In the genomic region with DNA sequence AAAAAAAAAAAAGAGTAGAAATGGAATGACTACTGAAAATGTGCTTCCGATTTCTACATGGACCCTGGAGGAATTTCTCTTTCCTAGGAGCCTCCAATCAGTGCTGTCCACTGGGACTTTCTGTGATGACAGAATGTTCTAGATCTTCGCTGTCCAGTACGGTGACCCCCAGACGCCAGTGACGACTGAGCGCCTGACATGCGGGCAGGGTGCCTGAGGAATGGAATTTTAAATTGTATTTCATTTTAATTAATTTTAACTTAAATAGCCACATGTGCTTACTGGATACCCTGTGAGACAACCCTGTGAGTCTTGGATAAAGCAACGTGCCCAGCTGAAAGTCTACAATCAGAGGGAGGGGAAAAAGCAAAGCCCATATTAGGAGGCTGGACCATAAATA, we compare ENCODE assay signal across 22 cellular contexts. TPM values are rescaled to one million over a fixed set of nuclear protein-coding genes. Genes with fewer than 3 reads are reported as not detected.
A peak's percentile ranks its signal among the peaks of the same experiment; 100 is the strongest.
DNase-seq lines count a peak whose midpoint lies in the region; ATAC-seq and TF ChIP-seq lines count a peak whose summit lies in the region.
"Had no signal": no experiment of that assay in that cellular context is flagged by ENCODE, and none has a peak within 500 bp of the region (broad histone marks: within the 10 kb centered on the region; RNA-seq: fewer than 3 reads in every experiment).

No MANE protein-coding gene starts in this region.

- ATAC-seq in heart left ventricle: peak in 2 of 4 donors; percentile 2 to 4
- no peak for ATAC-seq in HG02885 (IDR thresholded peaks at IDR 0.05; ENCODE audit: poor library complexity, unreplicated experiment)
- ATAC-seq: WTC11 had no signal

- DNase-seq in heart left ventricle (peak in 4 of 5 donors; percentile 52 to 77 (median 67)), transverse colon (no peak), SIG-M5 (lab: John Stamatoyannopoulos, UW) (no peak), activated gamma-delta T cell treated with Interleukin-2 at 50 U/mL for 16 hours (no peak)
- DNase-seq: activated CD4-positive, alpha-beta memory T cell treated with anti-CD3 and anti-CD28 coated beads, Interleukin-2, amount 10 ng/mL, durations not matched to agents 7 days and 5 days; colonic mucosa; DMS79 treated with DMSO at 0.1 percent for 48 hours; IMR-90; NCI-H1436; NCI-H2171; PC-9; stimulated activated CD8-positive, alpha-beta memory T cell treated with anti-CD3 and anti-CD28 coated beads, Interleukin-4, amount 100 ng/mL, for 48 hours; substantia nigra had no signal

- TF ChIP-seq POLR2A in heart left ventricle (IDR thresholded peaks at IDR 0.05): no peak
- TF ChIP-seq POLR2A in transverse colon (IDR thresholded peaks at IDR 0.05): no peak

- no peak overlapping the region for H3K4me2 ChIP-seq in parathyroid adenoma (ENCODE audit: low read length)
- H3K4me2 ChIP-seq: PC-9 had no signal

- no peaks in the 10 kb centered on the region for H3K9me3 Mint-ChIP-seq in dendritic cell treated with granulocyte-macrophage colony-stimulating factor and Interleukin-4, amounts not matched to agents 40 ng/mL and 50 ng/mL, for 4 days
- H3K9me3 Mint-ChIP-seq: activated CD4-positive, alpha-beta memory T cell treated with anti-CD3 and anti-CD28 coated beads, Interleukin-2, amount 10 ng/mL, durations not matched to agents 7 days and 5 days; activated naive CD4-positive, alpha-beta T cell treated with anti-CD3 and anti-CD28 coated beads, Interleukin-2, amount 50 U/mL, for 24 hours; T-helper 2 cell treated with Interferon-gamma antibody and Interleukin-4, amounts not matched to agents 5 μg/mL and 100 μg/mL, for 36 hours; WTC11 had no signal

- H3K36me3 ChIP-seq in heart left ventricle (no peaks in the 10 kb centered on the region), parathyroid adenoma (ENCODE audit: control insufficient read depth, insufficient read depth, low read length) (no peaks in the 10 kb centered on the region), transverse colon (no peaks in the 10 kb centered on the region)
- H3K36me3 ChIP-seq: colonic mucosa had no signal

- intact Hi-C loops in dendritic cell treated with granulocyte-macrophage colony-stimulating factor and Interleukin-4, amounts not matched to agents 40 ng/mL and 50 ng/mL, for 4 days (cut with micrococcal nuclease): no loop called here
- intact Hi-C loops in heart left ventricle (cut with DNase I): loop anchor here in 1 of 10 donors (5.0 kb wide), 1 partner anchor 69 kb away; no protein-coding TSS in a partner anchor
- intact Hi-C loops in transverse colon (cut with DNase I; ENCODE audit: low total_unique reads): no loop called here

- H3K36me3 Mint-ChIP-seq in dendritic cell treated with granulocyte-macrophage colony-stimulating factor and Interleukin-4, amounts not matched to agents 40 ng/mL and 50 ng/mL, for 4 days (ENCODE audit: low read depth): no peaks in the 10 kb centered on the region
- H3K36me3 Mint-ChIP-seq: activated naive CD4-positive, alpha-beta T cell treated with anti-CD3 and anti-CD28 coated beads, Interleukin-2, amount 50 U/mL, for 24 hours; WTC11 had no signal

- H3K9ac ChIP-seq in parathyroid adenoma: no peak overlapping the region

- H3K4me1 ChIP-seq in heart left ventricle: peaks cover 13 to 94% (median 76%) of the 10 kb centered on the region in 12 donors
- H3K4me1 ChIP-seq in parathyroid adenoma: peaks cover 37% of the 10 kb centered on the region
- peaks cover 17 to 56% (median 30%) of the 10 kb centered on the region in 4 donors for H3K4me1 ChIP-seq in transverse colon

- in situ Hi-C loops in transverse colon (cut with MboI; ENCODE audit: low pct_ligation_motif_present in 1 of 4, low pct_unique_long_range_greater_than_20kb in 1 of 4, low sequenced_read_pairs in 3 of 4): loop anchor here in 2 of 4 donors (10.0 to 25.0 kb wide), 2 partner anchors 62 to 114 kb away; a partner anchor contains a TSS

- peaks cover 36% of the 10 kb centered on the region for H3K4me1 Mint-ChIP-seq in dendritic cell treated with granulocyte-macrophage colony-stimulating factor and Interleukin-4, amounts not matched to agents 40 ng/mL and 50 ng/mL, for 4 days (ENCODE audit: low read depth)

- TF ChIP-seq EP300 in transverse colon (IDR thresholded peaks at IDR 0.05; ENCODE audit: low read depth): peak; percentile 2

- peak overlapping the region; percentile 35 for H3K27ac Mint-ChIP-seq in dendritic cell treated with granulocyte-macrophage colony-stimulating factor and Interleukin-4, amounts not matched to agents 40 ng/mL and 50 ng/mL, for 4 days
- H3K27ac Mint-ChIP-seq: activated CD4-positive, alpha-beta memory T cell treated with anti-CD3 and anti-CD28 coated beads, Interleukin-2, amount 10 ng/mL, durations not matched to agents 7 days and 5 days; activated naive CD4-positive, alpha-beta T cell treated with anti-CD3 and anti-CD28 coated beads, Interleukin-2, amount 50 U/mL, for 24 hours; T-helper 2 cell treated with Interferon-gamma antibody and Interleukin-4, amounts not matched to agents 5 μg/mL and 100 μg/mL, for 36 hours; WTC11 had no signal

- H3K27me3 Mint-ChIP-seq in dendritic cell treated with granulocyte-macrophage colony-stimulating factor and Interleukin-4, amounts not matched to agents 40 ng/mL and 50 ng/mL, for 4 days: peaks cover 37% of the 10 kb centered on the region

- 46 to 57% (median 51%) methylated on average over 8 of the region's 8 CpGs for whole genome bisulfite sequencing in heart left ventricle, 4 donors
- WGBS in transverse colon (ENCODE audit: low coverage in 1 of 2), 2 donors: 74 to 79% methylated on average over 7 to 8 of the region's 8 CpGs

- no peaks in the 10 kb centered on the region for H3K79me2 ChIP-seq in parathyroid adenoma

- H3K9me3 ChIP-seq in heart left ventricle (no peaks in the 10 kb centered on the region), parathyroid adenoma (ENCODE audit: control insufficient read depth, low read length) (no peaks in the 10 kb centered on the region), transverse colon (no peaks in the 10 kb centered on the region)
- H3K9me3 ChIP-seq: colonic mucosa had no signal

- TF ChIP-seq CTCF in heart left ventricle (IDR thresholded peaks at IDR 0.05) (no peak), parathyroid adenoma (IDR thresholded peaks at IDR 0.05) (no peak), transverse colon (IDR thresholded peaks at IDR 0.05) (no peak)

- no peak overlapping the region for H2AFZ ChIP-seq in parathyroid adenoma
- H2AFZ ChIP-seq: PC-9 had no signal

- H3K27me3 ChIP-seq in heart left ventricle (no peaks in the 10 kb centered on the region), parathyroid adenoma (ENCODE audit: control insufficient read depth, insufficient read depth, low read length) (no peaks in the 10 kb centered on the region), transverse colon (no peaks in the 10 kb centered on the region)
- H3K27me3 ChIP-seq: colonic mucosa had no signal

- H3K27ac ChIP-seq in heart left ventricle (peak overlapping the region; percentile 70 to 93 (median 84)), parathyroid adenoma (peak overlapping the region; percentile 21), transverse colon (peak overlapping the region; percentile 58 to 68 (median 62))
- H3K27ac ChIP-seq: colonic mucosa, PC-9, SK-N-MC had no signal

- no peak overlapping the region for H3K4me3 Mint-ChIP-seq in dendritic cell treated with granulocyte-macrophage colony-stimulating factor and Interleukin-4, amounts not matched to agents 40 ng/mL and 50 ng/mL, for 4 days
- H3K4me3 Mint-ChIP-seq: activated CD4-positive, alpha-beta memory T cell treated with anti-CD3 and anti-CD28 coated beads, Interleukin-2, amount 10 ng/mL, durations not matched to agents 7 days and 5 days; activated naive CD4-positive, alpha-beta T cell treated with anti-CD3 and anti-CD28 coated beads, Interleukin-2, amount 50 U/mL, for 24 hours; T-helper 2 cell treated with Interferon-gamma antibody and Interleukin-4, amounts not matched to agents 5 μg/mL and 100 μg/mL, for 36 hours; WTC11 had no signal

- no peak overlapping the region for H3K4me3 ChIP-seq in heart left ventricle
- H3K4me3 ChIP-seq in parathyroid adenoma (ENCODE audit: low read depth, low read length): no peak overlapping the region
- H3K4me3 ChIP-seq in transverse colon: no peak overlapping the region
- H3K4me3 ChIP-seq: colonic mucosa, PC-9, SK-N-MC had no signal

RNA-seq across cellular contexts. Expression of a gene that starts 4.1 kb away (rescaled TPM):
- total RNA-seq in heart left ventricle (1 to 10 TPM in 2 of 9 donors, under 1 TPM in 6, not detected in 1; 0.21 to 1.3 (median 0.57) TPM), transverse colon (not detected)
- 1 to 10 TPM; 1.3 to 1.4 TPM for polyA plus RNA-seq in heart left ventricle
- total RNA-seq: myocyte had no signal

RNA-seq across cellular contexts. Expression of a gene that starts 28.5 kb away (rescaled TPM):
- 1 to 10 TPM; 1.8 to 3.2 (median 2.3) TPM for total RNA-seq in heart left ventricle
- 1 to 10 TPM; 1.7 to 2.5 TPM for polyA plus RNA-seq in heart left ventricle
- total RNA-seq in transverse colon: 1 to 10 TPM in 3 of 4 donors, not detected in 1; 4.2 to 9.3 (median 5.1) TPM

RNA-seq across cellular contexts. Expression of a gene that starts 55.9 kb away (rescaled TPM):
- total RNA-seq in heart left ventricle: 10 to 100 TPM; 34.6 to 75.1 (median 40.5) TPM
- 10 to 100 TPM; 36.0 to 41.4 TPM for polyA plus RNA-seq in heart left ventricle
- total RNA-seq in transverse colon: 10 to 100 TPM; 31.4 to 70.0 (median 47.5) TPM
- total RNA-seq: M059J had no signal

Comparison
In these comparisons a context has a peak if more than half of its experiments do, and no peak if none do; other contexts are left out.
1. DNase-seq: peak in heart left ventricle (4 of 5); none in transverse colon (single experiment), SIG-M5 (single experiment) and activated gamma-delta T cell treated with Interleukin-2 at 50 U/mL for 16 hours (single experiment).
2. H3K27ac ChIP-seq: peak in every context shown above with its lines; median percentile 84 in heart left ventricle; 62 in transverse colon; 21 in parathyroid adenoma.